15 cellular contexts compared by ENCODE assay signal in genomic region chr4:108850407-108850709, GRCh38.
A peak's percentile ranks its signal among the peaks of the same experiment; 100 is the strongest.
DNase-seq lines count a peak whose midpoint lies in the region; ATAC-seq, FAIRE-seq and TF ChIP-seq lines count a peak whose summit lies in the region.
"Had no signal": no experiment of that assay in that cellular context is flagged by ENCODE, and none has a peak within 500 bp of the region (broad histone marks: within the 10 kb centered on the region; RNA-seq: fewer than 3 reads in every experiment).

No MANE protein-coding gene starts in this region.

- H3K27me3 ChIP-seq in MM.1S (replicated peaks; ENCODE audit: insufficient read depth, low read length), result no peaks in the 10 kb centered on the region
- H3K27me3 ChIP-seq in osteoblast (ENCODE audit: insufficient read depth, low read length), result no peaks in the 10 kb centered on the region
- no peaks in the 10 kb centered on the region for H3K27me3 ChIP-seq in trophoblast cell (ENCODE audit: insufficient read depth, low read length)
- H3K27me3 ChIP-seq in H7 (ENCODE audit: control insufficient read depth, insufficient read depth, low read length), result no peaks in the 10 kb centered on the region
- H3K27me3 ChIP-seq: heart right ventricle, testis had no signal

- intact Hi-C loops in kidney (cut with DNase I), result no loop called here

- peaks cover 52% of the 10 kb centered on the region for H3K4me1 ChIP-seq in MM.1S (ENCODE audit: low read length)
- H3K4me1 ChIP-seq in osteoblast (ENCODE audit: insufficient read depth, low read length), result peaks cover 16% of the 10 kb centered on the region
- no peaks in the 10 kb centered on the region for H3K4me1 ChIP-seq in trophoblast cell (ENCODE audit: control insufficient read depth in 1 of 2, insufficient read depth in 2 of 2, low read length in 2 of 2)
- H3K4me1 ChIP-seq in kidney (ENCODE audit: control insufficient read depth in 1 of 2, insufficient read depth in 1 of 2, low read depth in 1 of 2, low read length in 2 of 2), result no peaks in the 10 kb centered on the region
- H3K4me1 ChIP-seq: heart right ventricle, testis had no signal

- TF ChIP-seq CTCF in MM.1S (IDR thresholded peaks at IDR 0.05; ENCODE audit: low read length) (no peak), osteoblast (IDR thresholded peaks at IDR 0.05; ENCODE audit: extremely low read depth, low read depth, low read length) (no peak), kidney (IDR thresholded peaks at IDR 0.05; ENCODE audit: borderline replicate concordance, extremely low read depth, insufficient read depth) (no peak)

- no peak overlapping the region for H2BK12ac ChIP-seq in trophoblast cell (ENCODE audit: low read length)

- no peak overlapping the region for H4K12ac ChIP-seq in trophoblast cell (ENCODE audit: low read depth, low read length)

- H3K4me3 ChIP-seq in MM.1S (ENCODE audit: low read length) (peak overlapping the region; percentile 1; the same call in 1 of the 2 replicates), osteoblast (ENCODE audit: insufficient read depth, low read length) (no peak overlapping the region), trophoblast cell (ENCODE audit: low read depth, low read length) (no peak overlapping the region), kidney (ENCODE audit: low read length in 2 of 2) (no peak overlapping the region), H7 (ENCODE audit: insufficient read depth, low read depth, low read length) (no peak overlapping the region)
- H3K4me3 ChIP-seq: heart right ventricle, testis had no signal

- H4K91ac ChIP-seq in trophoblast cell (ENCODE audit: low read depth, low read length), result no peak overlapping the region

- H2BK120ac ChIP-seq in trophoblast cell (ENCODE audit: insufficient read depth, low read length, poor library complexity), result no peak overlapping the region

- no peak overlapping the region for H4K8ac ChIP-seq in trophoblast cell (ENCODE audit: low read depth, low read length)

- H3K27ac ChIP-seq in MM.1S (ENCODE audit: low read length) (peak overlapping the region; percentile 89), osteoblast (ENCODE audit: low read depth, low read length) (peak overlapping the region; percentile 78), trophoblast cell (ENCODE audit: low read depth, low read length) (no peak overlapping the region), kidney (ENCODE audit: low read depth in 2 of 2, low read length in 2 of 2) (no peak overlapping the region)
- H3K27ac ChIP-seq: heart right ventricle, testis had no signal

- no CpG with 5 or more reads among the region's 1 CpG for WGBS in trophoblast cell (ENCODE audit: extremely low coverage, insufficient coverage, insufficient read length)

- no peak overlapping the region for H2AFZ ChIP-seq in MM.1S (ENCODE audit: low read length)
- H2AFZ ChIP-seq in osteoblast (ENCODE audit: low read length), result no peak overlapping the region
- H2AFZ ChIP-seq in trophoblast cell (ENCODE audit: insufficient read depth, low read length, poor library complexity), result no peak overlapping the region

- H3K9me2 ChIP-seq in MM.1S (replicated peaks; ENCODE audit: insufficient read depth, low read length), result no peaks in the 10 kb centered on the region

- FAIRE-seq in kidney (lab: Jason Lieb, UNC), result no peak
- FAIRE-seq: endothelial cell of umbilical vein had no signal

- no peak overlapping the region for H3K23ac ChIP-seq in trophoblast cell (ENCODE audit: low read length)

- no peaks in the 10 kb centered on the region for H3K9me3 ChIP-seq in MM.1S (replicated peaks; ENCODE audit: insufficient read depth, low read length)
- no peaks in the 10 kb centered on the region for H3K9me3 ChIP-seq in osteoblast (ENCODE audit: low read depth, low read length)
- no peaks in the 10 kb centered on the region for H3K9me3 ChIP-seq in trophoblast cell (ENCODE audit: insufficient read depth, low read depth, low read length)
- no peaks in the 10 kb centered on the region for H3K9me3 ChIP-seq in kidney (ENCODE audit: control insufficient read depth in 1 of 2, low read length in 2 of 2)
- H3K9me3 ChIP-seq: heart right ventricle, testis had no signal

- no peak overlapping the region for H3K14ac ChIP-seq in trophoblast cell (ENCODE audit: low read length)

- ATAC-seq in GM19395 (IDR thresholded peaks at IDR 0.05; ENCODE audit: unreplicated experiment), result peak; percentile 53
- ATAC-seq in HG02642 (IDR thresholded peaks at IDR 0.05; ENCODE audit: poor library complexity, unreplicated experiment), result peak; percentile 32
- ATAC-seq: heart right ventricle; left colon; naive thymus-derived CD8-positive, alpha-beta T cell; right cardiac atrium had no signal

- H3K4me2 ChIP-seq in MM.1S (ENCODE audit: low read depth, low read length) (peak overlapping the region; percentile 75), osteoblast (ENCODE audit: insufficient read depth, low read length) (peak overlapping the region; percentile 37), trophoblast cell (ENCODE audit: low read length) (no peak overlapping the region)

- DNase-seq in MM.1S (peak; percentile 71), osteoblast (ENCODE audit: insufficient read length, low spot score, missing footprints) (no peak), trophoblast cell (no peak), kidney (no peak), H7 (no peak)
- DNase-seq: Calu3; heart right ventricle; left colon; naive thymus-derived CD8-positive, alpha-beta T cell; NCI-H146; right cardiac atrium; testis had no signal

- H3K36me3 ChIP-seq in MM.1S (replicated peaks; ENCODE audit: insufficient read depth, low read length), result no peaks in the 10 kb centered on the region
- no peaks in the 10 kb centered on the region for H3K36me3 ChIP-seq in osteoblast (ENCODE audit: insufficient read depth, low read length)
- H3K36me3 ChIP-seq in trophoblast cell (ENCODE audit: control insufficient read depth in 1 of 2, insufficient read depth in 2 of 2, low read length in 2 of 2), result no peaks in the 10 kb centered on the region
- no peaks in the 10 kb centered on the region for H3K36me3 ChIP-seq in kidney (ENCODE audit: control insufficient read depth in 1 of 2, insufficient read depth in 2 of 2, low read length in 2 of 2)
- no peaks in the 10 kb centered on the region for H3K36me3 ChIP-seq in H7 (replicated peaks; ENCODE audit: control insufficient read depth, insufficient read depth, low read length)
- H3K36me3 ChIP-seq: heart right ventricle had no signal

- H3F3A ChIP-seq in MM.1S (ENCODE audit: insufficient read depth, low read length), result peaks cover 33% of the 10 kb centered on the region

- no peak overlapping the region for H2AK5ac ChIP-seq in trophoblast cell (ENCODE audit: low read length)

- no peaks in the 10 kb centered on the region for H4K20me1 ChIP-seq in MM.1S (ENCODE audit: insufficient read depth, low read length)
- H4K20me1 ChIP-seq in osteoblast (ENCODE audit: insufficient read depth, low read length), result no peaks in the 10 kb centered on the region

- no peak overlapping the region for H3K4ac ChIP-seq in trophoblast cell (ENCODE audit: low read depth, low read length)

- H3K9ac ChIP-seq in MM.1S (ENCODE audit: low read length) (peak overlapping the region; percentile 19; the same call in 1 of the 2 replicates), trophoblast cell (ENCODE audit: low read length) (no peak overlapping the region), kidney (ENCODE audit: low read length in 2 of 2) (no peak overlapping the region)

- H2BK5ac ChIP-seq in trophoblast cell (ENCODE audit: low read depth, low read length, poor library complexity), result no peak overlapping the region

- H3K79me1 ChIP-seq in trophoblast cell (ENCODE audit: low read length), result no peaks in the 10 kb centered on the region

- H3K79me2 ChIP-seq in MM.1S (ENCODE audit: low read length), result no peaks in the 10 kb centered on the region
- no peaks in the 10 kb centered on the region for H3K79me2 ChIP-seq in osteoblast (ENCODE audit: insufficient read depth, low read length)
- H3K79me2 ChIP-seq in trophoblast cell (ENCODE audit: control insufficient read depth, insufficient read depth, low read length, poor library complexity), result no peaks in the 10 kb centered on the region

- no peak overlapping the region for H3K18ac ChIP-seq in trophoblast cell (ENCODE audit: low read length)

Comparison
In these comparisons a context has a peak if more than half of its experiments do, and no peak if none do; other contexts are left out.
1. H3K27ac ChIP-seq: peak in MM.1S (single experiment) and osteoblast (single experiment); none in trophoblast cell (single experiment) and kidney (0 of 2).